In the genomic region with DNA sequence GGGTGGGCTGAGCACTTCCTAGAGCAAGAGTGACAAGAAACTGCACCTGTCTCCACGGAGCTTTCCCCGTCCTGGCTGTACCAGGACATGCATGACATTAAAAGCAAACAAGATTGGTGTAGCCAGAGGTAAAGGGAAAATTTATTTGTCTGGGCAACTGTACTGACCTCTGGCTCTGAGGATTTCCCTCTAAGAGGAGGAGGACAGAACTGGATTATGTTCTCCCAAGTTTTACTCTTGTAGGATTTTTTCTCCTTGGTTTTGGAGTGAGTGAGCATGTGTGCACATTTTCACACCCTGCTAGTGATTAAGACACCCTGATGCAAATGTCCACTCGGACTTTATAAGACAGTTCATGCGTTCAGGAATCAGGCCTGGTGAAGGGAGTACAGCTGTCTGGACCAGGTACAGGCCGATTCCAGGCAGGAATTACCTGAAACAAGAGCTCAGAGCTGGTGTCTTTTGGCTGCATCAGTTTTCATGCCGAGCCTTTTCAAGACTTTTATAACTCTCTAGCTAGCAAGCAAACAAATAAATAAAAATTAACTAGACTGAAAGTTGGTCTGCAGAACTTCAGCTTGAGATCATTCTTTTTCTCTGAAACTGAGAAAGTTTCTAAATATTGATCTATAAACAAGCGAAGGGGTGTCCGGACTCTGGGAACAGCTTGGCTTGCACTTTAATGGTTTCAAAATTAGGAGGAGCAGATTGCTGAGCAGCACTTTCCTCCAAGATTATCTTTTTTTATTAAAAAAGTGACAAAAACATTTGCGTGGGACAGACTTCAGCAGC, we compare ENCODE assay signal across 27 cellular contexts. TPM values are rescaled to one million over a fixed set of nuclear protein-coding genes. Genes with fewer than 3 reads are reported as not detected.
DNase-seq lines count a peak whose midpoint lies in the region; ATAC-seq, FAIRE-seq and TF ChIP-seq lines count a peak whose summit lies in the region.
"Had no signal": no experiment of that assay in that cellular context is flagged by ENCODE, and none has a peak within 500 bp of the region (broad histone marks: within the 10 kb centered on the region; RNA-seq: fewer than 3 reads in every experiment).

No MANE protein-coding gene starts in this region.

- TF ChIP-seq EP300 in K562 (IDR thresholded peaks at IDR 0.05; ENCODE audit: low read length) = no peak

- peak overlapping the region in 8 of 11 experiments; percentile 12 to 67 (median 48); a peak in 13 of 22 replicates for H3K4me2 ChIP-seq in BLaER1 treated with 17β-estradiol and CSF1 and Interleukin-3, amounts not matched to agents 10 nM and 100 nM
- H3K4me2 ChIP-seq in K562 (ENCODE audit: insufficient read depth, low read length) = no peak overlapping the region
- no peak overlapping the region for H3K4me2 ChIP-seq in mammary epithelial cell (ENCODE audit: insufficient read depth, low read depth, low read length)

- no peak overlapping the region for H3K9ac ChIP-seq in BLaER1 treated with 17β-estradiol and CSF1 and Interleukin-3, amounts not matched to agents 10 nM and 100 nM
- no peak overlapping the region for H3K9ac ChIP-seq in K562 (ENCODE audit: insufficient read depth in 1 of 2, low read depth in 2 of 2, low read length in 2 of 2)
- H3K9ac ChIP-seq in mammary epithelial cell (ENCODE audit: insufficient read depth, low read length) = no peak overlapping the region

- H3K27ac ChIP-seq in BLaER1 treated with 17β-estradiol and CSF1 and Interleukin-3, amounts not matched to agents 10 nM and 100 nM = no peak overlapping the region
- H3K27ac ChIP-seq in K562 (ENCODE audit: extremely low read depth, low read depth, low read length) (no peak overlapping the region), mammary epithelial cell (ENCODE audit: insufficient read depth, low read depth, low read length) (no peak overlapping the region)
- H3K27ac ChIP-seq: SK-N-MC, suprapubic skin had no signal

- whole genome bisulfite sequencing in K562 (ENCODE audit: insufficient coverage, low coverage, missing lambda C conversion rate) = 52% methylated on average over 9 of the region's 9 CpGs
- 79% methylated on average over 9 of the region's 9 CpGs for WGBS in mammary epithelial cell (ENCODE audit: low coverage, missing lambda C conversion rate)

- H3K79me2 ChIP-seq in K562 (ENCODE audit: control insufficient read depth, insufficient read depth, low read length) (no peaks in the 10 kb centered on the region), mammary epithelial cell (ENCODE audit: insufficient read depth, low read length) (no peaks in the 10 kb centered on the region)

- no peak overlapping the region for H3K4me3 ChIP-seq in BLaER1 treated with 17β-estradiol and CSF1 and Interleukin-3, amounts not matched to agents 10 nM and 100 nM
- H3K4me3 ChIP-seq in K562 = no peak overlapping the region
- no peak overlapping the region for H3K4me3 ChIP-seq in mammary epithelial cell (replicated peaks in 1 of 3; ENCODE audit: insufficient read depth in 1 of 3, low read depth in 2 of 3, low read length in 3 of 3)
- H3K4me3 ChIP-seq: HAP-1, lung, SK-N-MC, suprapubic skin had no signal

- no peaks in the 10 kb centered on the region for H3K36me3 Mint-ChIP-seq in nephron progenitor cell (ENCODE audit: low read depth)
- H3K36me3 Mint-ChIP-seq: activated naive CD4-positive, alpha-beta T cell treated with anti-CD3 and anti-CD28 coated beads, Interleukin-2, amount 10 ng/mL, durations not matched to agents 7 days and 5 days; stimulated activated memory B cell treated with anti-CD40 and anti-IgM and Interleukin-4, amounts not matched to agents 10 μg/mL and 1 μg/mL and 100 μg/mL, for 72 hours had no signal

- dilution Hi-C loops in mammary epithelial cell (cut with HindIII; ENCODE audit: low sequenced_read_pairs) = no loop called here

- H3K27ac Mint-ChIP-seq in nephron progenitor cell = peak overlapping the region; percentile 77
- H3K27ac Mint-ChIP-seq: activated CD4-positive, alpha-beta T cell treated with anti-CD3 and anti-CD28 coated beads, Interleukin-2, amount 10 ng/mL, durations not matched to agents 24 days and 14 days; activated naive CD4-positive, alpha-beta T cell treated with anti-CD3 and anti-CD28 coated beads, Interleukin-2, amount 10 ng/mL, durations not matched to agents 7 days and 5 days; activated T-cell treated with anti-CD3 and anti-CD28 coated beads, Interleukin-2, amount 50 U/mL, for 72 hours; dendritic cell treated with granulocyte-macrophage colony-stimulating factor and Interleukin-4, amounts not matched to agents 40 ng/mL and 50 ng/mL, for 4 days; stimulated activated memory B cell treated with anti-CD40 and anti-IgM and Interleukin-4, amounts not matched to agents 10 μg/mL and 1 μg/mL and 100 μg/mL, for 72 hours had no signal

- no peaks in the 10 kb centered on the region for H3K9me3 Mint-ChIP-seq in nephron progenitor cell
- H3K9me3 Mint-ChIP-seq: activated CD4-positive, alpha-beta T cell treated with anti-CD3 and anti-CD28 coated beads, Interleukin-2, amount 10 ng/mL, durations not matched to agents 24 days and 14 days; activated naive CD4-positive, alpha-beta T cell treated with anti-CD3 and anti-CD28 coated beads, Interleukin-2, amount 10 ng/mL, durations not matched to agents 7 days and 5 days; activated T-cell treated with anti-CD3 and anti-CD28 coated beads, Interleukin-2, amount 50 U/mL, for 72 hours; dendritic cell treated with granulocyte-macrophage colony-stimulating factor and Interleukin-4, amounts not matched to agents 40 ng/mL and 50 ng/mL, for 4 days; stimulated activated memory B cell treated with anti-CD40 and anti-IgM and Interleukin-4, amounts not matched to agents 10 μg/mL and 1 μg/mL and 100 μg/mL, for 72 hours had no signal

- intact Hi-C loops in K562 (cut with micrococcal nuclease) = no loop called here
- intact Hi-C loops in mammary epithelial cell (cut with micrococcal nuclease) = no loop called here

- TF ChIP-seq POLR2A in K562 (conservative IDR thresholded peaks at IDR 0.05) = no peak

- no peaks in the 10 kb centered on the region for H3K36me3 ChIP-seq in BLaER1 treated with 17β-estradiol and CSF1 and Interleukin-3, amounts not matched to agents 10 nM and 100 nM
- H3K36me3 ChIP-seq in K562 (ENCODE audit: control insufficient read depth, insufficient read depth, low read length) = no peaks in the 10 kb centered on the region
- no peaks in the 10 kb centered on the region for H3K36me3 ChIP-seq in mammary epithelial cell (ENCODE audit: insufficient read depth, low read length)
- H3K36me3 ChIP-seq: BE2C, HAP-1, suprapubic skin had no signal

- BruUV-seq in K562 (replicated peaks; lab: Mats Ljungman, UMichigan) (no TSS peak), mammary epithelial cell (replicated peaks; lab: Mats Ljungman, UMichigan) (no TSS peak)

- no peak for TF ChIP-seq CTCF in K562 (IDR thresholded peaks at IDR 0.05 in 2 of 3, conservative IDR thresholded peaks at IDR 0.05 in 1 of 3; ENCODE audit: insufficient read depth in 2 of 3, low read depth in 1 of 3, low read length in 3 of 3)
- no peak for TF ChIP-seq CTCF in nephron progenitor cell (IDR thresholded peaks at IDR 0.05)
- TF ChIP-seq CTCF in mammary epithelial cell (conservative IDR thresholded peaks at IDR 0.05 in 1 of 2, IDR thresholded peaks at IDR 0.05 in 1 of 2; ENCODE audit: extremely low read depth in 1 of 2, insufficient read depth in 1 of 2, low read depth in 1 of 2, low read length in 2 of 2) = no peak

- H3K4me1 ChIP-seq in BLaER1 treated with 17β-estradiol and CSF1 and Interleukin-3, amounts not matched to agents 10 nM and 100 nM = peaks cover 15 to 40% (median 27%) of the 10 kb centered on the region in 10 experiments; a peak in 19 of 20 replicates
- H3K4me1 ChIP-seq in K562 (replicated peaks in 1 of 2; ENCODE audit: control insufficient read depth in 2 of 2, insufficient read depth in 2 of 2, low read length in 2 of 2) (peaks cover 6 to 22% of the 10 kb centered on the region in 2 experiments; a peak in 4 of 5 replicates), mammary epithelial cell (ENCODE audit: insufficient read depth, low read length) (peaks cover 4% of the 10 kb centered on the region)
- H3K4me1 ChIP-seq: BE2C, HAP-1 had no signal

- H2AFZ ChIP-seq in K562 (ENCODE audit: low read depth, low read length) (peak overlapping the region; percentile 77), mammary epithelial cell (ENCODE audit: low read depth, low read length) (no peak overlapping the region)

- H4K20me1 ChIP-seq in BLaER1 treated with 17β-estradiol and CSF1 and Interleukin-3, amounts not matched to agents 10 nM and 100 nM = no peaks in the 10 kb centered on the region
- H4K20me1 ChIP-seq in K562 (replicated peaks; ENCODE audit: control insufficient read depth, insufficient read depth, low read length) = no peaks in the 10 kb centered on the region
- no peaks in the 10 kb centered on the region for H4K20me1 ChIP-seq in mammary epithelial cell (ENCODE audit: insufficient read depth, low read length)

- no peaks in the 10 kb centered on the region for H3K27me3 ChIP-seq in BLaER1 treated with 17β-estradiol and CSF1 and Interleukin-3, amounts not matched to agents 10 nM and 100 nM
- H3K27me3 ChIP-seq in K562 (ENCODE audit: control insufficient read depth in 2 of 2, insufficient read depth in 2 of 2, low read length in 2 of 2) (no peaks in the 10 kb centered on the region), mammary epithelial cell (ENCODE audit: insufficient read depth, low read length) (no peaks in the 10 kb centered on the region)
- H3K27me3 ChIP-seq: BE2C, suprapubic skin had no signal

- no peaks in the 10 kb centered on the region for H3K9me1 ChIP-seq in K562 (ENCODE audit: control insufficient read depth, insufficient read depth, low read length)

- H3K9me3 ChIP-seq in BLaER1 treated with 17β-estradiol and CSF1 and Interleukin-3, amounts not matched to agents 10 nM and 100 nM (replicated peaks in 1 of 11) = no peaks in the 10 kb centered on the region
- H3K9me3 ChIP-seq in K562 (replicated peaks; ENCODE audit: control insufficient read depth, insufficient read depth, low read depth, low read length) = no peaks in the 10 kb centered on the region
- H3K9me3 ChIP-seq in mammary epithelial cell (replicated peaks; ENCODE audit: insufficient read depth, low read length) = no peaks in the 10 kb centered on the region
- H3K9me3 ChIP-seq: BE2C, HAP-1, suprapubic skin had no signal

- H3K4me1 Mint-ChIP-seq in nephron progenitor cell = peaks cover 59% of the 10 kb centered on the region
- H3K4me1 Mint-ChIP-seq: activated naive CD4-positive, alpha-beta T cell treated with anti-CD3 and anti-CD28 coated beads, Interleukin-2, amount 10 ng/mL, durations not matched to agents 7 days and 5 days; stimulated activated memory B cell treated with anti-CD40 and anti-IgM and Interleukin-4, amounts not matched to agents 10 μg/mL and 1 μg/mL and 100 μg/mL, for 72 hours had no signal

- in situ Hi-C loops in K562 (cut with MboI) = no loop called here
- in situ Hi-C loops in mammary epithelial cell (cut with MboI; ENCODE audit: low sequenced_read_pairs in 2 of 2) = no loop called here

- FAIRE-seq in K562 (lab: Jason Lieb, UNC) = no peak
- FAIRE-seq: endometrium had no signal

- POLR2A ChIA-PET in K562 (lab: Yijun Ruan, JAX) = interaction anchor here (0.9 to 2.1 kb wide), 2 partner anchors 10 to 31 kb away, joined by 3 to 8 read pairs; no protein-coding TSS in a partner anchor

- no peak for DNase-seq in K562 (ENCODE audit: extremely low read depth in 1 of 4, low spot score in 3 of 4)
- DNase-seq in nephron progenitor cell = no peak
- DNase-seq in SK-N-DZ (ENCODE audit: low spot score) = no peak
- DNase-seq in mammary epithelial cell = no peak
- no peak for DNase-seq in DMS 273 treated with DMSO at 0.1 percent for 48 hours (lab: John Stamatoyannopoulos, UW)
- DNase-seq: activated CD4-positive, alpha-beta T cell treated with anti-CD3 and anti-CD28 coated beads, Interleukin-2, amount 10 ng/mL, durations not matched to agents 24 days and 14 days; activated naive CD4-positive, alpha-beta T cell treated with anti-CD3 and anti-CD28 coated beads, Interleukin-2, amount 10 ng/mL, durations not matched to agents 7 days and 5 days; activated T-cell treated with anti-CD3 and anti-CD28 coated beads, Interleukin-2, amount 50 U/mL, for 72 hours; anterior cingulate cortex; BE2C; central memory CD4-positive, alpha-beta T cell; DND-41; islet precursor cell; NCI-H146; occipital lobe; stimulated activated CD4-positive, alpha-beta T cell treated with anti-CD3 and anti-CD28 coated beads, Interleukin-4, amount 100 ng/mL, for 1 hour; T-helper 2 cell had no signal

- peaks cover 2% of the 10 kb centered on the region for H3K27me3 Mint-ChIP-seq in nephron progenitor cell (ENCODE audit: low read depth, poor library complexity)
- H3K27me3 Mint-ChIP-seq: stimulated activated memory B cell treated with anti-CD40 and anti-IgM and Interleukin-4, amounts not matched to agents 10 μg/mL and 1 μg/mL and 100 μg/mL, for 72 hours had no signal

- H3K4me3 Mint-ChIP-seq in nephron progenitor cell = no peak overlapping the region
- H3K4me3 Mint-ChIP-seq: activated CD4-positive, alpha-beta T cell treated with anti-CD3 and anti-CD28 coated beads, Interleukin-2, amount 10 ng/mL, durations not matched to agents 24 days and 14 days; activated naive CD4-positive, alpha-beta T cell treated with anti-CD3 and anti-CD28 coated beads, Interleukin-2, amount 10 ng/mL, durations not matched to agents 7 days and 5 days; activated T-cell treated with anti-CD3 and anti-CD28 coated beads, Interleukin-2, amount 50 U/mL, for 72 hours; dendritic cell treated with granulocyte-macrophage colony-stimulating factor and Interleukin-4, amounts not matched to agents 40 ng/mL and 50 ng/mL, for 4 days; stimulated activated memory B cell treated with anti-CD40 and anti-IgM and Interleukin-4, amounts not matched to agents 10 μg/mL and 1 μg/mL and 100 μg/mL, for 72 hours had no signal

- TF ChIP-seq RAD21 in K562 (CRISPR knock-in tag; conservative IDR thresholded peaks at IDR 0.05 in 1 of 2, IDR thresholded peaks at IDR 0.05 in 1 of 2) = no peak

- CTCF ChIA-PET in K562 (lab: Yijun Ruan, JAX; ENCODE audit: low intra/inter-chr PET ratio) (no interaction called here), mammary epithelial cell (lab: Charles Lee; ENCODE audit: low non-redundant PET) (interaction anchor here (0.8 kb wide), 1 partner anchor 402 kb away, joined by 6 read pairs; no protein-coding TSS in a partner anchor)

- ATAC-seq in HG03354 (IDR thresholded peaks at IDR 0.05; ENCODE audit: poor library complexity, severe bottlenecking, unreplicated experiment) = peak; percentile 51
- no peak for ATAC-seq in K562
- ATAC-seq in HG03135 (IDR thresholded peaks at IDR 0.05; ENCODE audit: unreplicated experiment) = no peak
- ATAC-seq: activated T-cell treated with anti-CD3 and anti-CD28 coated beads, Interleukin-2, amount 50 U/mL, for 72 hours; stimulated activated memory B cell treated with anti-CD40 and anti-IgM and Interleukin-4, amounts not matched to agents 10 μg/mL and 1 μg/mL and 100 μg/mL, for 72 hours had no signal

RNA-seq across cellular contexts. Expression of a gene that starts 51.3 kb away (rescaled TPM):
- 3.2 TPM in 2 replicates for total RNA-seq in K562 (2011; cell fraction: chromatin; rRNA removed; ENCODE audit: low replicate concordance)
- total RNA-seq in K562 (2011; cell fraction: nucleolus; rRNA removed) = 1.4 and 2.3 TPM in 2 replicates
- 2.4 and 3.0 TPM in 2 replicates for total RNA-seq in K562 (2011; cell fraction: nucleoplasm; rRNA removed)
- total RNA-seq in K562 (2014; rRNA removed) (0.37 and 1.9 TPM in 2 replicates), K562 (2014; rRNA removed; fragmentation: Illumina TruSeq; extraction: Trizol) (0.25 and 0.54 TPM in 2 replicates), K562 (2015; rRNA removed; fragmentation: Illumina TruSeq; extraction: Trizol) (0.15 and 0.29 TPM in 2 replicates), K562 (2021) (1.00 and 1.0 TPM in 2 replicates), mammary epithelial cell (1 to 10 TPM; 4.8 to 8.2 TPM)
- polyA plus RNA-seq in K562 (2011; rRNA removed) (0.91 and 1.1 TPM in 2 replicates), K562 (2014; fragmentation: Illumina TruSeq; extraction: Trizol) (0.36 and 0.55 TPM in 2 replicates), K562 (2014; fragmentation: Nextera tagmentation; extraction: Ambion mirVana) (under 1 TPM in 1 of 2 experiments, not detected in 1; 0.18 TPM), K562 (2014; rRNA removed) (0.36 and 0.81 TPM in 2 replicates), mammary epithelial cell (2.9 TPM)
- 0.66 and 1.4 TPM in 2 replicates for polyA plus RNA-seq in K562 (2011; cell fraction: cytosol; rRNA removed)
- polyA plus RNA-seq in K562 (2011; cell fraction: nucleus; rRNA removed) = 1.5 and 1.9 TPM in 2 replicates
- 0.30 and 0.32 TPM in 2 replicates for polyA plus RNA-seq in K562 (2012)
- 1.1 and 2.4 TPM in 2 replicates for polyA minus RNA-seq in K562 (2011; rRNA and poly(A)+ RNA removed)
- 0.67 and 1.3 TPM in 2 replicates for polyA minus RNA-seq in K562 (2011; cell fraction: cytosol; rRNA and poly(A)+ RNA removed)
- 1.8 and 3.6 TPM in 2 replicates for polyA minus RNA-seq in K562 (2011; cell fraction: nucleus; rRNA and poly(A)+ RNA removed)
- 2.2 and 2.6 TPM in 2 replicates for polyA plus RNA-seq in SK-N-DZ (2014; cell fraction: cytosol; rRNA removed)
- 1.9 and 4.1 TPM in 2 replicates for polyA plus RNA-seq in SK-N-DZ (2014; cell fraction: nucleus; rRNA removed)
- polyA minus RNA-seq in mammary epithelial cell = 5.5 TPM

Comparison
In these comparisons a context has a peak if more than half of its experiments do, and no peak if none do; other contexts are left out.
1. H3K4me2 ChIP-seq: peak in BLaER1 treated with 17β-estradiol and CSF1 and Interleukin-3, amounts not matched to agents 10 nM and 100 nM (8 of 11); none in K562 (single experiment) and mammary epithelial cell (single experiment).